14 cellular contexts compared by ENCODE assay signal in the genomic region with DNA sequence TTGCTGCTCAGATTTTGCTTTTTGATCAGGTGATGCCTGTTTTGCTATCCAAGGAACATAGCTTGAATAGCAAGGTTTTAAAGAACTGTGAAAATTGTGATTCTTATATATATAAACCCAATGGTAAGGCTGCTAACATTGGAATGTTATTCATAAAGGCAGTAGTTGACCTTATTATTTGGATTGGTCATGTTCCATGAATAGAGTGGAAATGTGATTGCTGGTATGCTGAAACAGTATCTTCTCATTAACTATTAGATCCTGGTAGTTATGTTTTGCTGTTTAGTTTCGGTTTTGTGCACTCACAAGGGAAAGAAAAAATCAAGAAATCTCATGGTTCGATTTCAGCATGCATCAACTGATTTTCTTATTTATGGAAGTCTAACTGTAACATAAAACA.
DNase-seq lines count a peak whose midpoint lies in the region; ATAC-seq and TF ChIP-seq lines count a peak whose summit lies in the region.
"Had no signal": no experiment of that assay in that cellular context is flagged by ENCODE, and none has a peak within 500 bp of the region (broad histone marks: within the 10 kb centered on the region; RNA-seq: fewer than 3 reads in every experiment).

No MANE protein-coding gene starts in this region.

- DNase-seq in LHCN-M2 (ENCODE audit: low read depth) (peak; percentile 37), astrocyte of the spinal cord (ENCODE audit: low read depth, low spot score) (peak; percentile 52), left lung (no peak), NCI-H526 (lab: John Stamatoyannopoulos, UW) (no peak)
- DNase-seq: GM23248, NCI-H1092 treated with DMSO at 0.1 percent for 48 hours, NCI-H1694, NCI-H2107, NCI-H226, NCI-H526 treated with DMSO at 0.1 percent for 48 hours, SK-N-SH had no signal

- peaks cover 0 to 9% of the 10 kb centered on the region in 2 donors for H3K4me1 ChIP-seq in left lung
- H3K4me1 ChIP-seq in skeletal muscle satellite cell (ENCODE audit: control insufficient read depth, insufficient read depth, low read length) = peaks cover 27% of the 10 kb centered on the region

- in situ Hi-C loops in astrocyte of the spinal cord (cut with HindIII; ENCODE audit: low sequenced_read_pairs) = no loop called here

- H3K4me3 ChIP-seq in astrocyte of the spinal cord (ENCODE audit: low read depth, low read length) (no peak overlapping the region), left lung (no peak overlapping the region), skeletal muscle satellite cell (ENCODE audit: low read length) (no peak overlapping the region)
- H3K4me3 ChIP-seq: GM23248 had no signal

- intact Hi-C loops in left lung (cut with DNase I) = no loop called here

- TF ChIP-seq CTCF in astrocyte of the spinal cord (IDR thresholded peaks at IDR 0.05; ENCODE audit: low read depth, low read length) (no peak), left lung (IDR thresholded peaks at IDR 0.05) (no peak)

- no peaks in the 10 kb centered on the region for H3K27me3 ChIP-seq in left lung
- no peaks in the 10 kb centered on the region for H3K27me3 ChIP-seq in skeletal muscle satellite cell (ENCODE audit: control insufficient read depth, insufficient read depth, low read length)

- ATAC-seq in left lung (peak; percentile 31), GM18511 (IDR thresholded peaks at IDR 0.05; ENCODE audit: unreplicated experiment) (no peak), GM21717 (IDR thresholded peaks at IDR 0.05; ENCODE audit: unreplicated experiment) (no peak)

- H3K4me2 ChIP-seq in skeletal muscle satellite cell (ENCODE audit: low read length) = peak overlapping the region; percentile 56
- H3K4me2 ChIP-seq: SK-N-SH had no signal

- H3K9me3 ChIP-seq in left lung (no peaks in the 10 kb centered on the region), skeletal muscle satellite cell (replicated peaks; ENCODE audit: low read length) (no peaks in the 10 kb centered on the region)
- H3K9me3 ChIP-seq: SK-N-SH had no signal

- H3K27ac ChIP-seq in left lung = no peak overlapping the region
- H3K27ac ChIP-seq: GM23248 had no signal

- no peak overlapping the region for H3K9ac ChIP-seq in skeletal muscle satellite cell (ENCODE audit: low read depth, low read length)
- H3K9ac ChIP-seq: GM23248, SK-N-SH had no signal

- H3K36me3 ChIP-seq in left lung (no peaks in the 10 kb centered on the region), skeletal muscle satellite cell (ENCODE audit: insufficient read depth, low read length) (no peaks in the 10 kb centered on the region)

Comparison
In these comparisons a context has a peak if more than half of its experiments do, and no peak if none do; other contexts are left out.
1. DNase-seq: peak in LHCN-M2 (single experiment) and astrocyte of the spinal cord (single experiment); none in left lung (0 of 2) and NCI-H526 (0 of 2).